ENCODE assay signal across 8 cellular contexts in the genomic region with DNA sequence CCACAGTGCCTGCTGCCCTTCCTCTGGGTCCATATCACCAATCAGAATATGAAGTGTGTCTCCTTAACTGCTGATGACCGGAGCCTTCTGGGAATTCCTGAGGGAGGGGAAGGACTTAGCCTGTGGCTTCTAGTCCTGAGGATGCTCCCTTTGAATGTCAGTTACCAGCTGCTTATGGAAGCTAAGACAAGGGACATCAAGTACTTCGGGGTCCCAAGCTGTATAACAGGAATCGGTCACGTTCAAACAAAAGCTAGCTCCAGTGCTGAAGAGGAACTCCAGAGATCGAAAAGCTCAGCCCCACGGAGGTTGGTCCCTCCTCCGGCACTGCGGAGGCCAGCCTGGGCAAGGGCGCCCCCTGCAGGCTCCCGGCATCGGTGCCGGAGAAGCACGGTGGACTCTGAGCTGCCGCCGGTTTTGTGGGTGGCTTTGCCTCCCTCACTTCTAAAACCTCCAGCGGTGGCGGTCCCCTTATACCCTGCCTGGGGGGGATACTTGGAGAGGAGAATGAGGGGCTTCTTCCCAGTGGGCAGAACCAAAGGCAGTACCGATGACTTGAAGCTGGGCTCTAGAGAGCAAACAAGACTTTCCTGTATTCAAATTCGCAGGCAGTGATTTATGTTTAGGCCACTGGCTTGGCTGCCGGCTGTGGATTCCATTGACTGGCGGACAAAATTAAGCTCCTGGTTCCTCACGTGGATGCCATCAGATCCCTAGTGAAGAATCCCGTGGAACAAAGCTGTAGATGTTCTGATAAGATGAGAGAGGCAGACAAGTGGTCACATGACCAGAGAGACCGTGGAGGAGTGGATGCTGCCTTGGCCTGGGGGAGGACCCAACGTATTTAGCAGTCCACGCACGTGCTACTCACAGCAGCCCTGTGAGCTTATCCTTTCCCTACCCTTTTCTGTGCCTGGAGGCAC. TPM values are rescaled to one million over a fixed set of nuclear protein-coding genes. Genes with fewer than 3 reads are reported as not detected.
DNase-seq lines count a peak whose midpoint lies in the region; ATAC-seq and TF ChIP-seq lines count a peak whose summit lies in the region.

No MANE protein-coding gene starts in this region.

- peak; percentile 82 for ATAC-seq in GM21360 (IDR thresholded peaks at IDR 0.05; ENCODE audit: unreplicated experiment)
- peak; percentile 99 for ATAC-seq in activated T-cell treated with anti-CD3 and anti-CD28 coated beads, Interleukin-2, amount 50 U/mL, for 4 hours

- H3K4me2 ChIP-seq in OCI-LY7 (ENCODE audit: low read length), result peak overlapping the region; percentile 75

- H3K4me3 ChIP-seq in CD4-positive, alpha-beta memory T cell (ENCODE audit: low read length in 2 of 2), result peak overlapping the region in 1 of 2 donors; percentile 18
- H3K4me3 ChIP-seq in OCI-LY7 (ENCODE audit: low read depth, low read length, poor library complexity, severe bottlenecking) (peak overlapping the region; percentile 58), esophagus muscularis mucosa (peak overlapping the region; percentile 51 to 60 (median 52)), muscle layer of duodenum (ENCODE audit: low read depth in 1 of 2, low read length in 2 of 2) (peak overlapping the region; percentile 72 to 77)

- no peaks in the 10 kb centered on the region for H3K9me3 ChIP-seq in CD4-positive, alpha-beta memory T cell (ENCODE audit: control insufficient read depth in 1 of 2, low read length in 2 of 2)
- H3K9me3 ChIP-seq in OCI-LY7 (ENCODE audit: low read length) (no peaks in the 10 kb centered on the region), esophagus muscularis mucosa (no peaks in the 10 kb centered on the region), muscle layer of duodenum (ENCODE audit: control insufficient read depth in 1 of 2, low read length in 2 of 2) (no peaks in the 10 kb centered on the region)

- H3K27me3 Mint-ChIP-seq in CD4-positive, alpha-beta memory T cell, result peaks cover 2 to 4% of the 10 kb centered on the region in 2 donors
- no peaks in the 10 kb centered on the region for H3K27me3 Mint-ChIP-seq in IgD-negative memory B cell
- H3K27me3 Mint-ChIP-seq in activated T-cell treated with anti-CD3 and anti-CD28 coated beads, Interleukin-2, amount 50 U/mL, for 4 hours (ENCODE audit: low read depth), result no peaks in the 10 kb centered on the region

- H3K27me3 ChIP-seq in CD4-positive, alpha-beta memory T cell (ENCODE audit: insufficient read depth, low read length), result no peaks in the 10 kb centered on the region
- H3K27me3 ChIP-seq in esophagus muscularis mucosa (no peaks in the 10 kb centered on the region), muscle layer of duodenum (ENCODE audit: low read depth, low read length) (no peaks in the 10 kb centered on the region)

- CTCF ChIA-PET in CD4-positive, alpha-beta memory T cell (lab: Charles Lee; ENCODE audit: partially characterized antibody), result interaction anchor here (0.6 to 4.4 kb wide), 121 partner anchors 11 to 1010 kb away, joined by 3 to 106 read pairs (median 4); a partner anchor contains a TSS
- CTCF ChIA-PET in OCI-LY7 (lab: Charles Lee; ENCODE audit: unreplicated experiment), result interaction anchor here (0.6 to 1.6 kb wide), 12 partner anchors 9 to 653 kb away, joined by 3 to 8 read pairs (median 4); a partner anchor contains a TSS

- no peaks in the 10 kb centered on the region for H3K36me3 Mint-ChIP-seq in CD4-positive, alpha-beta memory T cell
- no peaks in the 10 kb centered on the region for H3K36me3 Mint-ChIP-seq in IgD-negative memory B cell
- no peaks in the 10 kb centered on the region for H3K36me3 Mint-ChIP-seq in activated T-cell treated with anti-CD3 and anti-CD28 coated beads, Interleukin-2, amount 50 U/mL, for 4 hours (ENCODE audit: insufficient read depth)

- no peak overlapping the region for H3K27ac ChIP-seq in CD4-positive, alpha-beta memory T cell (ENCODE audit: low read depth, low read length)
- H3K27ac ChIP-seq in OCI-LY7 (ENCODE audit: low read depth, low read length, poor library complexity, severe bottlenecking) (no peak overlapping the region), esophagus muscularis mucosa (replicated peaks in 1 of 4) (peak overlapping the region; percentile 60 to 74 (median 70)), muscle layer of duodenum (ENCODE audit: low read length) (peak overlapping the region; percentile 68)

- no TSS peak for BruUV-seq in OCI-LY7 (replicated peaks; lab: Mats Ljungman, UMichigan)

- POLR2A ChIA-PET in CD4-positive, alpha-beta memory T cell (lab: Charles Lee; ENCODE audit: partially characterized antibody), result interaction anchor here (0.5 to 1.4 kb wide), 13 partner anchors 10 to 331 kb away, joined by 3 to 11 read pairs (median 3); a partner anchor contains a TSS
- POLR2A ChIA-PET in OCI-LY7 (lab: Charles Lee), result interaction anchor here (0.5 to 1.3 kb wide), 9 partner anchors 10 to 391 kb away, joined by 3 to 5 read pairs (median 4); a partner anchor contains a TSS

- peaks cover 5 to 13% (median 9%) of the 10 kb centered on the region in 4 donors for H3K4me1 Mint-ChIP-seq in CD4-positive, alpha-beta memory T cell
- H3K4me1 Mint-ChIP-seq in IgD-negative memory B cell, result peaks cover 5 to 12% (median 5%) of the 10 kb centered on the region in 3 donors
- H3K4me1 Mint-ChIP-seq in activated T-cell treated with anti-CD3 and anti-CD28 coated beads, Interleukin-2, amount 50 U/mL, for 4 hours (ENCODE audit: low read depth), result peaks cover 11% of the 10 kb centered on the region

- 3% methylated on average over 27 of the region's 27 CpGs for WGBS in esophagus muscularis mucosa

- no peaks in the 10 kb centered on the region for H3K9me2 ChIP-seq in OCI-LY7 (ENCODE audit: insufficient read depth, low read length)

- no peak for TF ChIP-seq POLR2A in esophagus muscularis mucosa (IDR thresholded peaks at IDR 0.05; ENCODE audit: low read depth)

- peak; percentile 73 to 85 (median 82) for DNase-seq in CD4-positive, alpha-beta memory T cell
- peak; percentile 87 for DNase-seq in OCI-LY7 (ENCODE audit: low spot score)
- DNase-seq in activated T-cell treated with anti-CD3 and anti-CD28 coated beads, Interleukin-2, amount 50 U/mL, for 4 hours, result peak; percentile 87
- peak; percentile 94 for DNase-seq in esophagus muscularis mucosa (ENCODE audit: extremely low spot score)
- peak; percentile 94 for DNase-seq in stimulated activated CD8-positive, alpha-beta memory T cell treated with anti-CD3 and anti-CD28 coated beads, Interleukin-4, amount 100 ng/mL, for 48 hours

- H3K79me2 ChIP-seq in OCI-LY7 (ENCODE audit: insufficient read depth, low read depth, low read length), result no peaks in the 10 kb centered on the region

- intact Hi-C loops in CD4-positive, alpha-beta memory T cell (cut with micrococcal nuclease), result loop anchor here (1.0 kb wide), 4 partner anchors 238 to 381 kb away; a partner anchor contains a TSS
- intact Hi-C loops in OCI-LY7 (cut with micrococcal nuclease; ENCODE audit: unreplicated experiment), result loop anchor here (1.0 to 2.0 kb wide), 2 partner anchors 238 to 287 kb away; no protein-coding TSS in a partner anchor
- intact Hi-C loops in esophagus muscularis mucosa (cut with DNase I), result loop anchor here (5.0 kb wide), 2 partner anchors 285 to 470 kb away; no protein-coding TSS in a partner anchor

- TF ChIP-seq CTCF in OCI-LY7 (conservative IDR thresholded peaks at IDR 0.05; ENCODE audit: low read length), result peak; percentile 99
- TF ChIP-seq CTCF in esophagus muscularis mucosa (IDR thresholded peaks at IDR 0.05), result peak; percentile 93 to 97 (median 93)

- peak overlapping the region; percentile 59 to 76 (median 74) for H3K4me3 Mint-ChIP-seq in CD4-positive, alpha-beta memory T cell
- H3K4me3 Mint-ChIP-seq in IgD-negative memory B cell, result peak overlapping the region; percentile 74 to 93 (median 82)
- peak overlapping the region; percentile 74 for H3K4me3 Mint-ChIP-seq in activated T-cell treated with anti-CD3 and anti-CD28 coated beads, Interleukin-2, amount 50 U/mL, for 4 hours

- H3K9me3 Mint-ChIP-seq in CD4-positive, alpha-beta memory T cell, result no peaks in the 10 kb centered on the region
- H3K9me3 Mint-ChIP-seq in IgD-negative memory B cell, result peaks cover 0 to 2% (median 0%) of the 10 kb centered on the region in 3 donors
- no peaks in the 10 kb centered on the region for H3K9me3 Mint-ChIP-seq in activated T-cell treated with anti-CD3 and anti-CD28 coated beads, Interleukin-2, amount 50 U/mL, for 4 hours

- no peaks in the 10 kb centered on the region for H3K36me3 ChIP-seq in CD4-positive, alpha-beta memory T cell (ENCODE audit: insufficient read depth, low read length)
- no peaks in the 10 kb centered on the region for H3K36me3 ChIP-seq in OCI-LY7 (ENCODE audit: insufficient read depth, low read length)
- H3K36me3 ChIP-seq in esophagus muscularis mucosa, result no peaks in the 10 kb centered on the region
- no peaks in the 10 kb centered on the region for H3K36me3 ChIP-seq in muscle layer of duodenum (ENCODE audit: control insufficient read depth in 1 of 2, insufficient read depth in 2 of 2, low read length in 2 of 2)

- no peak for TF ChIP-seq EP300 in esophagus muscularis mucosa (IDR thresholded peaks at IDR 0.05)

- H3K4me1 ChIP-seq in CD4-positive, alpha-beta memory T cell (ENCODE audit: insufficient read depth, low read length), result peaks cover 9% of the 10 kb centered on the region
- H3K4me1 ChIP-seq in OCI-LY7 (ENCODE audit: insufficient read depth, low read length, poor library complexity, severe bottlenecking) (peaks cover 13% of the 10 kb centered on the region), esophagus muscularis mucosa (peaks cover 4 to 14% (median 12%) of the 10 kb centered on the region in 4 donors), muscle layer of duodenum (ENCODE audit: control insufficient read depth in 1 of 2, insufficient read depth in 2 of 2, low read length in 2 of 2) (no peaks in the 10 kb centered on the region)

- peak overlapping the region; percentile 99 for H2AFZ ChIP-seq in OCI-LY7 (ENCODE audit: low read length)

- no peaks in the 10 kb centered on the region for H4K20me1 ChIP-seq in OCI-LY7 (ENCODE audit: insufficient read depth, low read length)

- H3K27ac Mint-ChIP-seq in CD4-positive, alpha-beta memory T cell, result peak overlapping the region in 6 of 7 donors; percentile 41 to 93 (median 56)
- peak overlapping the region in 2 of 3 donors; percentile 57 to 64 for H3K27ac Mint-ChIP-seq in IgD-negative memory B cell

RNA-seq across cellular contexts. Expression of a gene that starts 16.2 kb away (rescaled TPM):
- 10 to 100 TPM; 55.0 to 55.7 TPM for total RNA-seq in CD4-positive, alpha-beta memory T cell
- polyA plus RNA-seq in CD4-positive, alpha-beta memory T cell, result 10 to 100 TPM in 1 of 2 donors, 1 to 10 TPM in 1; 4.9 to 13.1 TPM
- polyA plus RNA-seq in IgD-negative memory B cell, result 11.6 TPM
- total RNA-seq in OCI-LY7 (2014; rRNA removed; shearing (Covaris generic)), result 16.6 and 17.1 TPM in 2 replicates
- 23.8 and 26.7 TPM in 2 replicates for total RNA-seq in OCI-LY7 (2022)
- 10 to 100 TPM; 16.8 to 21.3 (median 19.9) TPM for total RNA-seq in activated T-cell treated with anti-CD3 and anti-CD28 coated beads, Interleukin-2, amount 50 U/mL, for 4 hours
- total RNA-seq in esophagus muscularis mucosa, result 10 to 100 TPM; 26.5 to 36.1 (median 28.9) TPM

Comparison
In these comparisons a context has a peak if more than half of its experiments do, and no peak if none do; other contexts are left out.
1. H3K27ac ChIP-seq: peak in esophagus muscularis mucosa (4 of 4) and muscle layer of duodenum (single experiment); none in CD4-positive, alpha-beta memory T cell (single experiment) and OCI-LY7 (single experiment).
2. Peak in every context shown above with its lines, with median percentiles within 50 percentile points of each other: DNase-seq and H3K4me3 Mint-ChIP-seq.